Comparison of ENCODE assay signal across 27 cellular contexts in the genomic region with DNA sequence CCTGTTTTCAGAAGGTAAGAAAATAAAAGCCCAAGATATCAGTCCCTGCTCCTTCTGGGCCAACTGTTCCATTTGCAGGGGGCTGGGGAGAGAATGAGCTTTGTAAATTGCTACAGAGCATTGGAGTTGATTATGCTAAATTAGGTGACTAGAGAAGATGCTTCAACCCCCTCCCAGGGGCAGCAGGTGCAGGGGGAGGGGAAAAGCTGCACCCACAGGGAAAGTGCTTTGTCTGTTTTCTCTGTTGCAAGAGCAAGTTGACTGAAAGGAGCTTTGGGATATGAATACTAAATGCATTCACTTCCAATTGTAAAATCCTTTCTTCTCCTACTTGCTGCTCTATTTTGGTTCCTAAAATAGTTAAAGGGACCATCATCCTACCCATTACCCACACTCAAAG. TPM values are rescaled to one million over a fixed set of nuclear protein-coding genes. Genes with fewer than 3 reads are reported as not detected.
"Had no signal": no experiment of that assay in that cellular context is flagged by ENCODE, and none has a peak within 500 bp of the region (broad histone marks: within the 10 kb centered on the region; RNA-seq: fewer than 3 reads in every experiment).

No MANE protein-coding gene starts in this region.

- H3K36me3 ChIP-seq: prostate gland, suprapubic skin, WERI-Rb-1 had no signal

- H3K27ac Mint-ChIP-seq: activated naive CD4-positive, alpha-beta T cell treated with anti-CD3 and anti-CD28 coated beads, Interleukin-2, amount 50 U/mL, for 24 hours; stimulated activated naive CD8-positive, alpha-beta T cell treated with anti-CD3 and anti-CD28 coated beads, Interleukin-15, Interleukin-2, amounts not matched to agents 100 ng/mL and 50 ng/mL, for 24 hours; type B pancreatic cell had no signal

- H3K27ac ChIP-seq: epithelial cell of prostate, hepatocyte, prostate gland, skin epidermis, suprapubic skin, WERI-Rb-1 had no signal

- DNase-seq: activated CD4-positive, alpha-beta T cell treated with anti-CD3 and anti-CD28 coated beads, Interleukin-2, amount 50 U/mL, for 4 hours; activated gamma-delta T cell; dermis blood vessel endothelial cell; foreskin fibroblast; midbrain; right cardiac atrium; stimulated activated CD4-positive, alpha-beta T cell treated with anti-CD3 and anti-CD28 coated beads, Interleukin-15, amount 100 ng/mL, for 24 hours; stimulated activated CD4-positive, alpha-beta T cell treated with anti-CD3 and anti-CD28 coated beads, Interleukin-2, amount 100 ng/mL, for 48 hours; WERI-Rb-1 had no signal

- H3K4me3 Mint-ChIP-seq: activated naive CD4-positive, alpha-beta T cell treated with anti-CD3 and anti-CD28 coated beads, Interleukin-2, amount 50 U/mL, for 24 hours; stimulated activated naive CD8-positive, alpha-beta T cell treated with anti-CD3 and anti-CD28 coated beads, Interleukin-15, Interleukin-2, amounts not matched to agents 100 ng/mL and 50 ng/mL, for 24 hours; type B pancreatic cell had no signal

- H3K9me3 Mint-ChIP-seq: activated naive CD4-positive, alpha-beta T cell treated with anti-CD3 and anti-CD28 coated beads, Interleukin-2, amount 50 U/mL, for 24 hours; stimulated activated naive CD8-positive, alpha-beta T cell treated with anti-CD3 and anti-CD28 coated beads, Interleukin-15, Interleukin-2, amounts not matched to agents 100 ng/mL and 50 ng/mL, for 24 hours; type B pancreatic cell had no signal

- ATAC-seq: left lobe of liver, right cardiac atrium had no signal

- H3K36me3 Mint-ChIP-seq: activated naive CD4-positive, alpha-beta T cell treated with anti-CD3 and anti-CD28 coated beads, Interleukin-2, amount 50 U/mL, for 24 hours; type B pancreatic cell had no signal

- H3K4me1 ChIP-seq: prostate gland had no signal

- H3K9me3 ChIP-seq: prostate gland, suprapubic skin had no signal

- H3K4me3 ChIP-seq: hepatocyte, lung, prostate gland, skin epidermis, suprapubic skin had no signal

RNA-seq across cellular contexts. Expression of gene KCNJ10, which starts 21.6 kb away (rescaled TPM):
- total RNA-seq: bronchial epithelial cell; chondrocyte; dermis blood vessel endothelial cell; glomerular endothelial cell; hepatocyte; omental fat pad; prostate gland; suprapubic skin; T-helper 2 cell treated with Interferon-gamma antibody and Interleukin-4, amounts not matched to agents 100 ng/mL and 5 ng/mL, for 36 hours had no signal
- polyA plus RNA-seq: hepatocyte, keratinocyte, neural cell had no signal

RNA-seq across cellular contexts. Expression of gene KCNJ9, which starts 33.0 kb away (rescaled TPM):
- total RNA-seq: astrocyte; chondrocyte; dermis blood vessel endothelial cell; glomerular endothelial cell; hepatocyte; left lobe of liver; lung; omental fat pad; right cardiac atrium; T-helper 2 cell treated with Interferon-gamma antibody and Interleukin-4, amounts not matched to agents 100 ng/mL and 5 ng/mL, for 36 hours had no signal
- polyA plus RNA-seq: hepatocyte, keratinocyte, lung, right cardiac atrium had no signal
